Comparison of ENCODE assay signal across 9 cellular contexts in the genomic region with DNA sequence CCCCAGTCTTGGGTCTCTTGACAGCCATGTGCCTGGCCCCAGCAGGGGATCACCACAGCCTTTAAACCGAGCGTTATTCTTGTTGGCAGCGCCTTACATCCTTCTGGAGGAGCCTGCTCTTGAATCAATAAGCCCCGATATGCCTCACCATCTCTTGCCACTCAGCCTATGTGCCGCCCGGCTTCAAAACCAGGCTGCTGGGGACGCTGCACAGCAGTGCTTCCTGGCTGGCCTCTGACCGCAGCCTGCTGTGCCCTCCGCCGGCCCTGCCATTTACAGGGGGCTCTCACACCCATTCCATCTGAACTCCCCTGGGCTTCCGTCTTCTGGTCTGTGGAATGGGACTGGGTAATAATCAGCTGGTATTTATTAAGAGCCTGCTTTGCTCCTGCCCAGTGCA. TPM values are rescaled to one million over a fixed set of nuclear protein-coding genes. Genes with fewer than 3 reads are reported as not detected.
DNase-seq lines count a peak whose midpoint lies in the region; ATAC-seq, FAIRE-seq and TF ChIP-seq lines count a peak whose summit lies in the region.
"Had no signal": no experiment of that assay in that cellular context is flagged by ENCODE, and none has a peak within 500 bp of the region (broad histone marks: within the 10 kb centered on the region; RNA-seq: fewer than 3 reads in every experiment).

No MANE protein-coding gene starts in this region.

- POLR2A ChIA-PET in CD8-positive, alpha-beta T cell (lab: Charles Lee): interaction anchor here (0.6 to 4.0 kb wide), 8 partner anchors 85 to 221 kb away, joined by 3 to 27 read pairs (median 5); partner anchors contain the start of genes FAAP20 and TNFRSF14

- peak overlapping the region; percentile 60 for H3K4me3 ChIP-seq in CD8-positive, alpha-beta T cell (ENCODE audit: low read depth, low read length)
- H3K4me3 ChIP-seq in vagina: no peak overlapping the region
- H3K4me3 ChIP-seq: testis had no signal

- ATAC-seq in CD8-positive, alpha-beta T cell: no peak
- no peak for ATAC-seq in HG02938 (IDR thresholded peaks at IDR 0.05; ENCODE audit: unreplicated experiment)
- ATAC-seq: right cardiac atrium had no signal

- intact Hi-C loops in CD8-positive, alpha-beta T cell (cut with DNase I, micrococcal nuclease): loop anchor here in 1 of 2 experiments (10.0 kb wide), 2 partner anchors 1009 to 1209 kb away; partner anchors contain the start of gene TPRG1L
- intact Hi-C loops in activated T-helper 2 cell treated with anti-CD3 and anti-CD28 coated beads, Interferon-gamma antibody, Interleukin-2, Interleukin-4, amounts not matched to agents 10 μg/mL and 5 μg/mL and 100 μg/mL, durations not matched to agents 14 hours and 24 hours and 36 hours (cut with micrococcal nuclease): loop anchor here (1.0 to 10.0 kb wide), 3 partner anchors 9 to 371 kb away; no protein-coding TSS in a partner anchor
- intact Hi-C loops in vagina (cut with DNase I): loop anchor here (5.0 to 10.0 kb wide), 4 partner anchors 229 to 1002 kb away; partner anchors contain the start of gene TTC34

- peaks cover 40% of the 10 kb centered on the region for H3K4me1 Mint-ChIP-seq in CD8-positive, alpha-beta T cell (ENCODE audit: low read depth)
- peaks cover 27% of the 10 kb centered on the region for H3K4me1 Mint-ChIP-seq in activated T-helper 2 cell treated with anti-CD3 and anti-CD28 coated beads, Interferon-gamma antibody, Interleukin-2, Interleukin-4, amounts not matched to agents 10 μg/mL and 5 μg/mL and 100 μg/mL, durations not matched to agents 14 hours and 24 hours and 36 hours (ENCODE audit: low read depth)
- peaks cover 8% of the 10 kb centered on the region for H3K4me1 Mint-ChIP-seq in nephron

- H3K27ac ChIP-seq in CD8-positive, alpha-beta T cell (ENCODE audit: low read depth, low read length): peak overlapping the region; percentile 59
- H3K27ac ChIP-seq in vagina: no peak overlapping the region
- H3K27ac ChIP-seq: testis had no signal

- FAIRE-seq in GM19239 (lab: Jason Lieb, UNC): peak; percentile 26

- TF ChIP-seq POLR2A in vagina (IDR thresholded peaks at IDR 0.05): no peak

- peaks cover 53% of the 10 kb centered on the region for H3K4me1 ChIP-seq in CD8-positive, alpha-beta T cell (ENCODE audit: insufficient read depth, low read length)
- H3K4me1 ChIP-seq in vagina: peaks cover 27% of the 10 kb centered on the region

- no peaks in the 10 kb centered on the region for H3K36me3 ChIP-seq in CD8-positive, alpha-beta T cell (ENCODE audit: insufficient read depth, low read length)
- H3K36me3 ChIP-seq in vagina: no peaks in the 10 kb centered on the region

- H3K9me3 Mint-ChIP-seq in CD8-positive, alpha-beta T cell: no peaks in the 10 kb centered on the region
- no peaks in the 10 kb centered on the region for H3K9me3 Mint-ChIP-seq in activated T-helper 2 cell treated with anti-CD3 and anti-CD28 coated beads, Interferon-gamma antibody, Interleukin-2, Interleukin-4, amounts not matched to agents 10 μg/mL and 5 μg/mL and 100 μg/mL, durations not matched to agents 14 hours and 24 hours and 36 hours
- no peaks in the 10 kb centered on the region for H3K9me3 Mint-ChIP-seq in nephron

- peaks cover 2% of the 10 kb centered on the region for H3K36me3 Mint-ChIP-seq in CD8-positive, alpha-beta T cell
- H3K36me3 Mint-ChIP-seq in activated T-helper 2 cell treated with anti-CD3 and anti-CD28 coated beads, Interferon-gamma antibody, Interleukin-2, Interleukin-4, amounts not matched to agents 10 μg/mL and 5 μg/mL and 100 μg/mL, durations not matched to agents 14 hours and 24 hours and 36 hours (ENCODE audit: low read depth): no peaks in the 10 kb centered on the region
- peaks cover 3% of the 10 kb centered on the region for H3K36me3 Mint-ChIP-seq in nephron (ENCODE audit: low read depth)

- DNase-seq in CD8-positive, alpha-beta T cell: peak in 1 of 7 experiments; percentile 21
- DNase-seq in GM19239 (ENCODE audit: insufficient read length, low spot score) (no peak), NCI-H226 (no peak), vagina (ENCODE audit: extremely low spot score in 2 of 2) (no peak)
- DNase-seq in activated T-helper 2 cell treated with anti-CD3 and anti-CD28 coated beads, Interferon-gamma antibody, Interleukin-2, Interleukin-4, amounts not matched to agents 10 μg/mL and 5 μg/mL and 100 μg/mL, durations not matched to agents 14 hours and 24 hours and 36 hours (ENCODE audit: low spot score): no peak
- DNase-seq: testis had no signal

- no peaks in the 10 kb centered on the region for H3K27me3 ChIP-seq in CD8-positive, alpha-beta T cell (ENCODE audit: insufficient read depth, low read length)
- no peaks in the 10 kb centered on the region for H3K27me3 ChIP-seq in vagina
- H3K27me3 ChIP-seq: testis had no signal

- peak overlapping the region; percentile 82 for H3K4me3 Mint-ChIP-seq in CD8-positive, alpha-beta T cell
- H3K4me3 Mint-ChIP-seq in activated T-helper 2 cell treated with anti-CD3 and anti-CD28 coated beads, Interferon-gamma antibody, Interleukin-2, Interleukin-4, amounts not matched to agents 10 μg/mL and 5 μg/mL and 100 μg/mL, durations not matched to agents 14 hours and 24 hours and 36 hours (ENCODE audit: low read depth): peak overlapping the region; percentile 76
- peak overlapping the region; percentile 18 to 64 (median 60) for H3K4me3 Mint-ChIP-seq in nephron

- H3K27ac Mint-ChIP-seq in CD8-positive, alpha-beta T cell: peak overlapping the region; percentile 88
- peak overlapping the region; percentile 85 for H3K27ac Mint-ChIP-seq in activated T-helper 2 cell treated with anti-CD3 and anti-CD28 coated beads, Interferon-gamma antibody, Interleukin-2, Interleukin-4, amounts not matched to agents 10 μg/mL and 5 μg/mL and 100 μg/mL, durations not matched to agents 14 hours and 24 hours and 36 hours
- H3K27ac Mint-ChIP-seq in nephron: no peak overlapping the region

- no peaks in the 10 kb centered on the region for H3K27me3 Mint-ChIP-seq in CD8-positive, alpha-beta T cell (ENCODE audit: low read depth)
- no peaks in the 10 kb centered on the region for H3K27me3 Mint-ChIP-seq in activated T-helper 2 cell treated with anti-CD3 and anti-CD28 coated beads, Interferon-gamma antibody, Interleukin-2, Interleukin-4, amounts not matched to agents 10 μg/mL and 5 μg/mL and 100 μg/mL, durations not matched to agents 14 hours and 24 hours and 36 hours (ENCODE audit: low read depth)
- H3K27me3 Mint-ChIP-seq in nephron (ENCODE audit: low read depth): peaks cover 34% of the 10 kb centered on the region

- no peaks in the 10 kb centered on the region for H3K9me3 ChIP-seq in CD8-positive, alpha-beta T cell (ENCODE audit: low read length)
- H3K9me3 ChIP-seq in vagina: no peaks in the 10 kb centered on the region
- H3K9me3 ChIP-seq: testis had no signal

- TF ChIP-seq CTCF in CD8-positive, alpha-beta T cell (IDR thresholded peaks at IDR 0.05): no peak
- TF ChIP-seq CTCF in nephron (IDR thresholded peaks at IDR 0.05; ENCODE audit: unreplicated experiment in 3 of 3) (no peak), vagina (IDR thresholded peaks at IDR 0.05) (no peak)

- CTCF ChIA-PET in CD8-positive, alpha-beta T cell (lab: Charles Lee): interaction anchor here (0.7 to 4.6 kb wide), 18 partner anchors 14 to 372 kb away, joined by 3 to 45 read pairs (median 4); partner anchors contain the start of genes FAAP20 and TNFRSF14

RNA-seq across cellular contexts. Expression of gene PEX10, which starts 3.0 kb away (rescaled TPM):
- 10 to 100 TPM; 11.6 to 11.8 TPM for total RNA-seq in CD8-positive, alpha-beta T cell
- 17.6 and 18.2 TPM in 2 replicates for total RNA-seq in activated T-helper 2 cell treated with anti-CD3 and anti-CD28 coated beads, Interferon-gamma antibody, Interleukin-2, Interleukin-4, amounts not matched to agents 10 μg/mL and 5 μg/mL and 100 μg/mL, durations not matched to agents 14 hours and 24 hours and 36 hours
- total RNA-seq in vagina: 15.2 TPM

RNA-seq across cellular contexts. Expression of gene RER1, which starts 23.7 kb away (rescaled TPM):
- 10 to 100 TPM; 54.6 to 58.7 TPM for total RNA-seq in CD8-positive, alpha-beta T cell
- total RNA-seq in activated T-helper 2 cell treated with anti-CD3 and anti-CD28 coated beads, Interferon-gamma antibody, Interleukin-2, Interleukin-4, amounts not matched to agents 10 μg/mL and 5 μg/mL and 100 μg/mL, durations not matched to agents 14 hours and 24 hours and 36 hours: 142 and 144 TPM in 2 replicates
- total RNA-seq in vagina: 49.6 TPM

RNA-seq across cellular contexts. Expression of gene MORN1, which starts 24.0 kb away (rescaled TPM):
- 1 to 10 TPM; 4.9 to 5.0 TPM for total RNA-seq in CD8-positive, alpha-beta T cell
- 7.5 and 8.0 TPM in 2 replicates for total RNA-seq in activated T-helper 2 cell treated with anti-CD3 and anti-CD28 coated beads, Interferon-gamma antibody, Interleukin-2, Interleukin-4, amounts not matched to agents 10 μg/mL and 5 μg/mL and 100 μg/mL, durations not matched to agents 14 hours and 24 hours and 36 hours
- total RNA-seq in vagina: 11.8 TPM

Comparison
In these comparisons a context has a peak if more than half of its experiments do, and no peak if none do; other contexts are left out.
1. H3K27ac Mint-ChIP-seq: peak in CD8-positive, alpha-beta T cell (single experiment) and activated T-helper 2 cell treated with anti-CD3 and anti-CD28 coated beads, Interferon-gamma antibody, Interleukin-2, Interleukin-4, amounts not matched to agents 10 μg/mL and 5 μg/mL and 100 μg/mL, durations not matched to agents 14 hours and 24 hours and 36 hours (single experiment); none in nephron (0 of 3).
2. Peak in every context shown above with its lines, with median percentiles within 50 percentile points of each other: H3K4me3 Mint-ChIP-seq.